In the genomic region with DNA sequence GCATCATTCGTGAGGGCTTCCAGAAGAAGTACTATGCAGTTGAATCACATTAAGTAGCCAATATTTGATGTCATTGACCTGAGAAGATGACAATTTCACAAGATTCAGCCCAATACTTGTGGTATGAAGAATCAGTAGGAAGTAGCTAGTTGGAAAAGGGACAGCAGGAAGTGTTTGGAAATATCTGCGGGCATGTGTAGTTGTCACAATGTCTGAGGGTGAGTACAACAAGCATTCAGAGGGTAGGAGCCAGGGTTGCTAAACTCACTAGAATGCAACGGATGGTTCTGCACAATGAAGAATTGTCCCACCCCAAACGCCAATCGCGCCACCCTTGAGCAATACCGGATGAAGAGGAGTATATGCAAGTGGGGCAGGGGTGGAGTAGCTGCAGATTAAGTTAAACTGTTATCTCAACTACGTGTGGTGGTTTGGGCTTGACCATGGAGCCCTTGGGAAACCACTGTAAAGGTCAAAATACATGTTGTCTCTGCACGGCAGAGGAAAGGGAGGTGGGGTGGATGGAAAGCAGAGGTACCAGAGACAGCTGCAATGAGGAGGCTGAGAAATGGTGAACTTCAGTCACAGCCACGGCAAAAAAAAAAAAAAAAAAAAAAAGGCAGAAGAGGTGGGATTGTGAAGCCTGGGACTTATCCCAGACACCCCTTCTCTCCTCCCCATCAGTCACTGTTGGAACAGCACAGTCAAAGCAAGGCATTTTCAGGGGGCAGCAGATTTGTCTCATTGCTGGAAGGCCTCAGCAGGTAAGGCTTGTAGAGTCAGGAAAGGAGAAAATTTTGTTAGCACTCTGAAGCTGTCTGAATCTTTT, we compare ENCODE assay signal across 9 cellular contexts. TPM values are rescaled to one million over a fixed set of nuclear protein-coding genes. Genes with fewer than 3 reads are reported as not detected.
DNase-seq lines count a peak whose midpoint lies in the region; ATAC-seq and FAIRE-seq lines count a peak whose summit lies in the region.
"Had no signal": no experiment of that assay in that cellular context is flagged by ENCODE, and none has a peak within 500 bp of the region (broad histone marks: within the 10 kb centered on the region; RNA-seq: fewer than 3 reads in every experiment).

No MANE protein-coding gene starts in this region.

- no peak for FAIRE-seq in urothelium cell line (lab: Jason Lieb, UNC)

- intact Hi-C loops in Right ventricle myocardium inferior (cut with DNase I) (no loop called here), cardiac septum (cut with DNase I) (no loop called here)

- ATAC-seq in Right ventricle myocardium inferior: peak; percentile 86
- peak; percentile 49 for ATAC-seq in left lobe of liver
- ATAC-seq in HG03175 (IDR thresholded peaks at IDR 0.05; ENCODE audit: unreplicated experiment): no peak

- DNase-seq in Right ventricle myocardium inferior (ENCODE audit: missing footprints) (peak; percentile 77), cardiac septum (ENCODE audit: low spot score) (no peak), left lobe of liver (ENCODE audit: low spot score) (no peak), urothelium cell line (ENCODE audit: low spot score) (peak; percentile 29), amniotic stem cell (lab: John Stamatoyannopoulos, UW) (no peak), NCI-H2227 treated with DMSO at 0.1 percent for 48 hours (lab: John Stamatoyannopoulos, UW) (no peak)
- DNase-seq in activated T-cell treated with anti-CD3 and anti-CD28 coated beads, Interleukin-2, amount 50 U/mL, for 48 hours: peak; percentile 29 to 37

RNA-seq across cellular contexts. Expression of a gene that starts 5.1 kb away (rescaled TPM):
- not detected for total RNA-seq in Right ventricle myocardium inferior
- not detected for total RNA-seq in cardiac septum
- not detected for total RNA-seq in left lobe of liver
- total RNA-seq: H7 had no signal

RNA-seq across cellular contexts. Expression of a gene that starts 52.6 kb away (rescaled TPM):
- not detected for total RNA-seq in Right ventricle myocardium inferior
- not detected for total RNA-seq in cardiac septum
- not detected for total RNA-seq in left lobe of liver

Comparison
In these comparisons a context has a peak if more than half of its experiments do, and no peak if none do; other contexts are left out.
1. DNase-seq: peak in Right ventricle myocardium inferior (single experiment), activated T-cell treated with anti-CD3 and anti-CD28 coated beads, Interleukin-2, amount 50 U/mL, for 48 hours (2 of 2) and urothelium cell line (single experiment); none in cardiac septum (single experiment), left lobe of liver (single experiment), amniotic stem cell (single experiment) and NCI-H2227 treated with DMSO at 0.1 percent for 48 hours (single experiment).